26 cellular contexts compared by ENCODE assay signal in genomic region chr9:2257530-2257929, GRCh38.
A peak's percentile ranks its signal among the peaks of the same experiment; 100 is the strongest.
DNase-seq lines count a peak whose midpoint lies in the region; ATAC-seq, FAIRE-seq and TF ChIP-seq lines count a peak whose summit lies in the region.
"Had no signal": no experiment of that assay in that cellular context is flagged by ENCODE, and none has a peak within 500 bp of the region (broad histone marks: within the 10 kb centered on the region; RNA-seq: fewer than 3 reads in every experiment).

No MANE protein-coding gene starts in this region.

- H3K27me3 Mint-ChIP-seq in GM23338 (ENCODE audit: insufficient read depth, low read depth, poor library complexity): no peaks in the 10 kb centered on the region
- peaks cover 9% of the 10 kb centered on the region for H3K27me3 Mint-ChIP-seq in stimulated activated naive CD8-positive, alpha-beta T cell treated with anti-CD3 and anti-CD28 coated beads, Interleukin-15, amount 100 ng/mL, for 72 hours

- no peak for FAIRE-seq in kidney (lab: Jason Lieb, UNC)
- FAIRE-seq: A204.1, G401.6, pancreas, small intestine had no signal

- no peak overlapping the region for H3K27ac Mint-ChIP-seq in GM23338
- H3K27ac Mint-ChIP-seq in stimulated activated naive CD8-positive, alpha-beta T cell treated with anti-CD3 and anti-CD28 coated beads, Interleukin-15, amount 100 ng/mL, for 72 hours: no peak overlapping the region
- H3K27ac Mint-ChIP-seq: activated naive CD8-positive, alpha-beta T cell treated with anti-CD3 and anti-CD28 coated beads for 36 hours; CD4-positive, CD25-positive, alpha-beta regulatory T cell had no signal

- no peaks in the 10 kb centered on the region for H3K27me3 ChIP-seq in GM23338 (ENCODE audit: insufficient read depth)
- H3K27me3 ChIP-seq: breast epithelium, hepatocyte, pancreas, upper lobe of left lung had no signal

- H3K36me3 Mint-ChIP-seq in GM23338 (ENCODE audit: low read depth): peaks cover 6% of the 10 kb centered on the region
- H3K36me3 Mint-ChIP-seq: activated naive CD8-positive, alpha-beta T cell treated with anti-CD3 and anti-CD28 coated beads for 36 hours; CD4-positive, CD25-positive, alpha-beta regulatory T cell had no signal

- no peak overlapping the region for H3K9ac ChIP-seq in kidney (ENCODE audit: low read length in 2 of 2)
- H3K9ac ChIP-seq: KMS-11 had no signal

- no peaks in the 10 kb centered on the region for H4K20me1 ChIP-seq in GM23338 (replicated peaks; ENCODE audit: insufficient read depth)

- no peak for ATAC-seq in GM23338
- ATAC-seq in stimulated activated naive CD8-positive, alpha-beta T cell treated with anti-CD3 and anti-CD28 coated beads, Interleukin-15, amount 100 ng/mL, for 72 hours: no peak
- ATAC-seq: activated T-cell treated with anti-CD3 and anti-CD28 coated beads, Interleukin-2, amount 50 U/mL, for 4 hours; left colon; mucosa of descending colon had no signal

- H3K27ac ChIP-seq in GM23338 (ENCODE audit: low read depth) (no peak overlapping the region), kidney (ENCODE audit: low read depth in 2 of 2, low read length in 2 of 2) (no peak overlapping the region)
- H3K27ac ChIP-seq: breast epithelium, hepatocyte, KMS-11, pancreas, PC-9, upper lobe of left lung had no signal

- no peak overlapping the region for H3K4me2 ChIP-seq in GM23338
- H3K4me2 ChIP-seq: hepatocyte, KMS-11, PC-9 had no signal

- H3K36me3 ChIP-seq in GM23338 (ENCODE audit: insufficient read depth): no peaks in the 10 kb centered on the region
- H3K36me3 ChIP-seq in kidney (ENCODE audit: control insufficient read depth in 1 of 2, insufficient read depth in 2 of 2, low read length in 2 of 2): no peaks in the 10 kb centered on the region
- H3K36me3 ChIP-seq: breast epithelium, pancreas, upper lobe of left lung had no signal

- DNase-seq in NCI-H2227 (lab: John Stamatoyannopoulos, UW; ENCODE audit: unreplicated experiment) (peak; percentile 20), NCI-H2227 treated with DMSO at 0.1 percent for 48 hours (lab: John Stamatoyannopoulos, UW) (no peak), NCI-H2171 (lab: John Stamatoyannopoulos, UW) (peak; percentile 46), SHP77 treated with DMSO at 0.1 percent for 48 hours (lab: John Stamatoyannopoulos, UW) (peak; percentile 7), GM23338 (ENCODE audit: low spot score) (no peak), kidney (no peak)
- DNase-seq in stimulated activated CD4-positive, alpha-beta T cell treated with anti-CD3 and anti-CD28 coated beads, Interleukin-4, amount 100 ng/mL, for 24 hours: no peak
- no peak for DNase-seq in stimulated activated naive CD8-positive, alpha-beta T cell treated with anti-CD3 and anti-CD28 coated beads, Interleukin-15, amount 100 ng/mL, for 72 hours
- DNase-seq: activated CD4-positive, alpha-beta T cell treated with anti-CD3 and anti-CD28 coated beads, Interleukin-2, amount 50 U/mL, for 4 hours; activated naive CD8-positive, alpha-beta T cell treated with anti-CD3 and anti-CD28 coated beads for 36 hours; activated T-cell treated with anti-CD3 and anti-CD28 coated beads, Interleukin-2, amount 50 U/mL, for 4 hours; CD4-positive, CD25-positive, alpha-beta regulatory T cell; effector CD4-positive, alpha-beta T cell; left colon; mucosa of descending colon; NCI-H1436 treated with DMSO at 0.1 percent for 48 hours; pancreas; PC-9; small intestine; stimulated activated naive CD4-positive, alpha-beta T cell; upper lobe of left lung had no signal

- H3K9me2 ChIP-seq in GM23338 (ENCODE audit: insufficient read depth): peaks cover 20% of the 10 kb centered on the region

- TF ChIP-seq CTCF in GM23338 (conservative IDR thresholded peaks at IDR 0.05; ENCODE audit: low read depth in 2 of 2): no peak
- TF ChIP-seq CTCF in kidney (IDR thresholded peaks at IDR 0.05; ENCODE audit: borderline replicate concordance, extremely low read depth, insufficient read depth): no peak

- H3K4me3 ChIP-seq in GM23338: no peak overlapping the region
- H3K4me3 ChIP-seq in kidney (ENCODE audit: low read length in 2 of 2): no peak overlapping the region
- H3K4me3 ChIP-seq: breast epithelium, hepatocyte, mucosa of descending colon, pancreas, PC-9, upper lobe of left lung had no signal

- H3K4me1 ChIP-seq in GM23338 (ENCODE audit: insufficient read depth) (peaks cover 3% of the 10 kb centered on the region; the same call in 1 of the 2 replicates), kidney (ENCODE audit: control insufficient read depth in 1 of 2, insufficient read depth in 1 of 2, low read depth in 1 of 2, low read length in 2 of 2) (no peaks in the 10 kb centered on the region)
- H3K4me1 ChIP-seq: breast epithelium, pancreas had no signal

- no peaks in the 10 kb centered on the region for H3K79me2 ChIP-seq in GM23338 (replicated peaks; ENCODE audit: insufficient read depth)
- H3K79me2 ChIP-seq: hepatocyte had no signal

- H3K4me3 Mint-ChIP-seq in GM23338: no peak overlapping the region
- H3K4me3 Mint-ChIP-seq in stimulated activated naive CD8-positive, alpha-beta T cell treated with anti-CD3 and anti-CD28 coated beads, Interleukin-15, amount 100 ng/mL, for 72 hours: no peak overlapping the region
- H3K4me3 Mint-ChIP-seq: activated naive CD8-positive, alpha-beta T cell treated with anti-CD3 and anti-CD28 coated beads for 36 hours; activated T-cell treated with anti-CD3 and anti-CD28 coated beads, Interleukin-2, amount 50 U/mL, for 4 hours; CD4-positive, CD25-positive, alpha-beta regulatory T cell had no signal

- H3K4me1 Mint-ChIP-seq in GM23338: peaks cover 6% of the 10 kb centered on the region
- H3K4me1 Mint-ChIP-seq in stimulated activated naive CD8-positive, alpha-beta T cell treated with anti-CD3 and anti-CD28 coated beads, Interleukin-15, amount 100 ng/mL, for 72 hours: no peaks in the 10 kb centered on the region
- H3K4me1 Mint-ChIP-seq: activated naive CD8-positive, alpha-beta T cell treated with anti-CD3 and anti-CD28 coated beads for 36 hours; CD4-positive, CD25-positive, alpha-beta regulatory T cell had no signal

- intact Hi-C loops in kidney (cut with DNase I): no loop called here

- H2AFZ ChIP-seq in GM23338: no peak overlapping the region
- H2AFZ ChIP-seq: hepatocyte, PC-9 had no signal

- H3F3A ChIP-seq in GM23338 (replicated peaks; ENCODE audit: low read depth): no peaks in the 10 kb centered on the region

- H3K9me3 ChIP-seq in kidney (ENCODE audit: control insufficient read depth in 1 of 2, low read length in 2 of 2): no peaks in the 10 kb centered on the region
- H3K9me3 ChIP-seq: breast epithelium, mucosa of descending colon, pancreas, upper lobe of left lung had no signal

- H3K9me3 Mint-ChIP-seq in GM23338: peaks cover 5% of the 10 kb centered on the region
- H3K9me3 Mint-ChIP-seq in stimulated activated naive CD8-positive, alpha-beta T cell treated with anti-CD3 and anti-CD28 coated beads, Interleukin-15, amount 100 ng/mL, for 72 hours: no peaks in the 10 kb centered on the region
- H3K9me3 Mint-ChIP-seq: activated T-cell treated with anti-CD3 and anti-CD28 coated beads, Interleukin-2, amount 50 U/mL, for 4 hours had no signal

TF ChIP-seq in GM23338, 12 proteins besides CTCF, POLR2A, EP300 and RAD21:
- TF ChIP-seq ZNF331 (CRISPR knock-in tag; IDR thresholded peaks at IDR 0.05; ENCODE audit: low read depth) (no peak), CREB1 (CRISPR knock-in tag; IDR thresholded peaks at IDR 0.05; ENCODE audit: low read depth) (no peak)
- TF ChIP-seq, protein P1, sequence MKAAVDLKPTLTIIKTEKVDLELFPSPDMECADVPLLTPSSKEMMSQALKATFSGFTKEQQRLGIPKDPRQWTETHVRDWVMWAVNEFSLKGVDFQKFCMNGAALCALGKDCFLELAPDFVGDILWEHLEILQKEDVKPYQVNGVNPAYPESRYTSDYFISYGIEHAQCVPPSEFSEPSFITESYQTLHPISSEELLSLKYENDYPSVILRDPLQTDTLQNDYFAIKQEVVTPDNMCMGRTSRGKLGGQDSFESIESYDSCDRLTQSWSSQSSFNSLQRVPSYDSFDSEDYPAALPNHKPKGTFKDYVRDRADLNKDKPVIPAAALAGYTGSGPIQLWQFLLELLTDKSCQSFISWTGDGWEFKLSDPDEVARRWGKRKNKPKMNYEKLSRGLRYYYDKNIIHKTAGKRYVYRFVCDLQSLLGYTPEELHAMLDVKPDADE (IDR thresholded peaks at IDR 0.05): no peak

Comparison
In these comparisons a context has a peak if more than half of its experiments do, and no peak if none do; other contexts are left out.
1. DNase-seq: peak in NCI-H2227 (single experiment), NCI-H2171 (single experiment) and SHP77 treated with DMSO at 0.1 percent for 48 hours (single experiment); none in NCI-H2227 treated with DMSO at 0.1 percent for 48 hours (single experiment), GM23338 (single experiment), stimulated activated CD4-positive, alpha-beta T cell treated with anti-CD3 and anti-CD28 coated beads, Interleukin-4, amount 100 ng/mL, for 24 hours (single experiment), kidney (single experiment) and stimulated activated naive CD8-positive, alpha-beta T cell treated with anti-CD3 and anti-CD28 coated beads, Interleukin-15, amount 100 ng/mL, for 72 hours (0 of 2).